8 cellular contexts compared by ENCODE assay signal in genomic region chr6:106970769-106971168, GRCh38. TPM values are rescaled to one million over a fixed set of nuclear protein-coding genes. Genes with fewer than 3 reads are reported as not detected.
DNase-seq lines count a peak whose midpoint lies in the region; ATAC-seq, FAIRE-seq and TF ChIP-seq lines count a peak whose summit lies in the region.
"Not testable (repeated sequence)": the region's sequence is repeated elsewhere in the genome, so short reads cannot be mapped to it uniquely, and the experiment has no call there.
"Had no signal": no experiment of that assay in that cellular context is flagged by ENCODE, and none has a peak within 500 bp of the region (broad histone marks: within the 10 kb centered on the region; RNA-seq: fewer than 3 reads in every experiment).

No MANE protein-coding gene starts in this region.

- H4K20me1 ChIP-seq in GM23338 (replicated peaks; ENCODE audit: insufficient read depth): peaks cover 22% of the 10 kb centered on the region
- not testable (repeated sequence) for H4K20me1 ChIP-seq in astrocyte (ENCODE audit: insufficient read depth, low read length)

- CTCF ChIA-PET in A549 (lab: Yijun Ruan, JAX): not testable (repeated sequence)

- not testable (repeated sequence) for H3K27me3 ChIP-seq in GM23338 (ENCODE audit: insufficient read depth); endodermal cell (ENCODE audit: control insufficient read depth, insufficient read depth, low read length, poor library complexity, severe bottlenecking)
- H3K27me3 ChIP-seq in astrocyte (ENCODE audit: insufficient read depth, low read length): peaks cover 23% of the 10 kb centered on the region

- TF ChIP-seq POLR2A in A549 (IDR thresholded peaks at IDR 0.05; ENCODE audit: low read length): not testable (repeated sequence)

- H3K27me3 Mint-ChIP-seq in GM23338 (ENCODE audit: insufficient read depth, low read depth, poor library complexity): peaks cover 59% of the 10 kb centered on the region
- peaks cover 13% of the 10 kb centered on the region for H3K27me3 Mint-ChIP-seq in astrocyte (ENCODE audit: low read depth, unreplicated experiment)
- H3K27me3 Mint-ChIP-seq in endodermal cell (ENCODE audit: insufficient read depth); glutamatergic neuron (ENCODE audit: unreplicated experiment); memory B cell: not testable (repeated sequence)
- peaks cover 18% of the 10 kb centered on the region for H3K27me3 Mint-ChIP-seq in neural crest cell (ENCODE audit: low read depth)

- H3K9ac ChIP-seq in astrocyte (ENCODE audit: low read length); endodermal cell (ENCODE audit: extremely low read depth, low read length, poor library complexity, severe bottlenecking): not testable (repeated sequence)

- not testable (repeated sequence) for H3K27ac Mint-ChIP-seq in GM23338; astrocyte (ENCODE audit: unreplicated experiment); endodermal cell; glutamatergic neuron (ENCODE audit: unreplicated experiment); memory B cell; neural crest cell (ENCODE audit: unreplicated experiment)

- ATAC-seq in A549; GM23338; memory B cell (ENCODE audit: low read depth): not testable (repeated sequence)

- not testable (repeated sequence) for H3K9me3 ChIP-seq in A549; astrocyte (ENCODE audit: insufficient read depth, low read depth, low read length); endodermal cell (ENCODE audit: control insufficient read depth, low read length)

- H3K36me3 ChIP-seq in GM23338 (ENCODE audit: insufficient read depth) (peaks cover 31% of the 10 kb centered on the region), endodermal cell (ENCODE audit: control insufficient read depth, insufficient read depth, low read length) (peaks cover 10% of the 10 kb centered on the region)
- not testable (repeated sequence) for H3K36me3 ChIP-seq in astrocyte (ENCODE audit: insufficient read depth, low read length)

- H3K4me3 Mint-ChIP-seq in GM23338: peak overlapping the region; percentile 73
- peak overlapping the region; percentile 5 for H3K4me3 Mint-ChIP-seq in astrocyte (ENCODE audit: unreplicated experiment)
- H3K4me3 Mint-ChIP-seq in endodermal cell: not testable (repeated sequence)
- H3K4me3 Mint-ChIP-seq in glutamatergic neuron (ENCODE audit: unreplicated experiment): peak overlapping the region; percentile 81
- peak overlapping the region; percentile 44 for H3K4me3 Mint-ChIP-seq in memory B cell
- H3K4me3 Mint-ChIP-seq in neural crest cell: peak overlapping the region; percentile 75

- H3K27ac ChIP-seq in A549; GM23338 (ENCODE audit: low read depth); astrocyte (ENCODE audit: low read depth, low read length); endodermal cell (ENCODE audit: low read depth, low read length): not testable (repeated sequence)

- H3K9me2 ChIP-seq in GM23338 (ENCODE audit: insufficient read depth): peaks cover 13% of the 10 kb centered on the region; the same call in 1 of the 2 replicates

- FAIRE-seq in A549 (lab: Jason Lieb, UNC); astrocyte (lab: Jason Lieb, UNC): not testable (repeated sequence)

- DNase-seq in A549 (ENCODE audit: low read depth in 1 of 2, low spot score in 1 of 2); GM23338 (ENCODE audit: low spot score); astrocyte (ENCODE audit: low read depth); glutamatergic neuron; memory B cell (ENCODE audit: low spot score in 2 of 2); neural crest cell (ENCODE audit: low read depth, low spot score): not testable (repeated sequence)
- peak; percentile 3 for DNase-seq in endodermal cell

- not testable (repeated sequence) for TF ChIP-seq RAD21 in A549 (conservative IDR thresholded peaks at IDR 0.05 in 1 of 2, IDR thresholded peaks at IDR 0.05 in 1 of 2)

- H3K9me3 Mint-ChIP-seq in GM23338 (peaks cover 34% of the 10 kb centered on the region; the same call in 2 of the 3 replicates), glutamatergic neuron (ENCODE audit: unreplicated experiment) (peaks cover 18% of the 10 kb centered on the region)
- not testable (repeated sequence) for H3K9me3 Mint-ChIP-seq in astrocyte (ENCODE audit: unreplicated experiment); endodermal cell; memory B cell; neural crest cell

- H3K36me3 Mint-ChIP-seq in GM23338 (ENCODE audit: low read depth): peaks cover 73% of the 10 kb centered on the region
- not testable (repeated sequence) for H3K36me3 Mint-ChIP-seq in astrocyte (ENCODE audit: low read depth, unreplicated experiment)
- H3K36me3 Mint-ChIP-seq in endodermal cell (ENCODE audit: low read depth): peaks cover 39% of the 10 kb centered on the region
- peaks cover 14% of the 10 kb centered on the region for H3K36me3 Mint-ChIP-seq in glutamatergic neuron (ENCODE audit: unreplicated experiment)
- H3K36me3 Mint-ChIP-seq in memory B cell: peaks cover 28% of the 10 kb centered on the region
- peaks cover 39% of the 10 kb centered on the region for H3K36me3 Mint-ChIP-seq in neural crest cell (ENCODE audit: low read depth)

- POLR2A ChIA-PET in A549 (lab: Yijun Ruan, JAX): not testable (repeated sequence)

- H3K4me2 ChIP-seq in A549: 0 out of 3 replicates have a peak overlapping the region, but pooled peaks have one; percentile 21
- H3K4me2 ChIP-seq in GM23338: peak overlapping the region; percentile 81
- H3K4me2 ChIP-seq in astrocyte (ENCODE audit: low read length): not testable (repeated sequence)

- H3F3A ChIP-seq in GM23338 (replicated peaks; ENCODE audit: low read depth): peaks cover 48% of the 10 kb centered on the region

- WGBS in A549 (ENCODE audit: missing lambda C conversion rate): 98% methylated on average over 6 of the region's 6 CpGs
- WGBS in endodermal cell (ENCODE audit: insufficient coverage in 1 of 2, insufficient read length in 1 of 2), 2 experiments: 94% methylated on average over 2 of the region's 6 CpGs; no CpG with 5 or more reads in 1 of the 2 experiments

- not testable (repeated sequence) for TF ChIP-seq CTCF in A549 (IDR thresholded peaks at IDR 0.05); GM23338 (conservative IDR thresholded peaks at IDR 0.05; ENCODE audit: low read depth in 2 of 2); astrocyte (IDR thresholded peaks at IDR 0.05; ENCODE audit: insufficient read depth, low read depth, low read length); endodermal cell (conservative IDR thresholded peaks at IDR 0.05); glutamatergic neuron (IDR thresholded peaks at IDR 0.05; ENCODE audit: partially characterized antibody, unreplicated experiment); neural crest cell (conservative IDR thresholded peaks at IDR 0.05)

- H3K4me1 ChIP-seq in A549; GM23338 (ENCODE audit: insufficient read depth); astrocyte (ENCODE audit: insufficient read depth, low read length); endodermal cell (ENCODE audit: control insufficient read depth, insufficient read depth, low read length): not testable (repeated sequence)

- H2AFZ ChIP-seq in GM23338; astrocyte (ENCODE audit: low read depth, low read length): not testable (repeated sequence)

- H3K79me2 ChIP-seq in GM23338 (replicated peaks; ENCODE audit: insufficient read depth): peaks cover 52% of the 10 kb centered on the region
- H3K79me2 ChIP-seq in astrocyte (ENCODE audit: insufficient read depth, low read length): not testable (repeated sequence)

- TF ChIP-seq EP300 in A549 (IDR thresholded peaks at IDR 0.05): not testable (repeated sequence)

- H3K4me1 Mint-ChIP-seq in GM23338; astrocyte (ENCODE audit: low read depth, unreplicated experiment); glutamatergic neuron (ENCODE audit: low read depth, unreplicated experiment): not testable (repeated sequence)
- H3K4me1 Mint-ChIP-seq in endodermal cell: peaks cover 11% of the 10 kb centered on the region
- H3K4me1 Mint-ChIP-seq in memory B cell: peaks cover 17% of the 10 kb centered on the region
- H3K4me1 Mint-ChIP-seq in neural crest cell: peaks cover 28% of the 10 kb centered on the region

- not testable (repeated sequence) for H3K4me3 ChIP-seq in A549; astrocyte (ENCODE audit: insufficient read depth, low read depth, low read length); endodermal cell (ENCODE audit: low read length)
- peak overlapping the region; percentile 89 for H3K4me3 ChIP-seq in GM23338

RNA-seq across cellular contexts. Expression of gene CD24, which starts 3.8 kb away (rescaled TPM):
- polyA plus RNA-seq in A549 (2011; rRNA removed): 250 and 284 TPM in 2 replicates
- 100 and 123 TPM in 2 replicates for polyA plus RNA-seq in A549 (2012; cell fraction: cytosol; rRNA removed)
- 54.6 and 63.6 TPM in 2 replicates for polyA plus RNA-seq in A549 (2012; cell fraction: nucleus; rRNA removed)
- polyA plus RNA-seq in A549 (2017; fragmentation: RNase III; extraction: RNeasy Plus Mini Kit Qiagen cat#74134 plus additional on column Dnase treatment): 483 to 602 TPM (median 575 TPM) in 3 replicates
- polyA minus RNA-seq in A549 (2011; rRNA and poly(A)+ RNA removed): 107 and 118 TPM in 2 replicates
- 2,810 and 2,907 TPM in 2 replicates for total RNA-seq in GM23338 (2014; rRNA removed; shearing (Covaris generic))
- 1,325 and 1,373 TPM in 2 replicates for polyA plus RNA-seq in GM23338 (2016; fragmentation: Nextera tagmentation; extraction: Ambion mirVana)
- 51.1 and 95.1 TPM in 2 replicates for total RNA-seq in astrocyte
- 100 to 1,000 TPM; 392 to 545 TPM for total RNA-seq in endodermal cell
- 757 TPM for polyA plus RNA-seq in endodermal cell (2013, experiment 1 of 2)
- polyA plus RNA-seq in endodermal cell (2013, experiment 2 of 2): 674 TPM
- 782 TPM for total RNA-seq in glutamatergic neuron (ENCODE audit: unreplicated experiment)
- total RNA-seq in neural crest cell: 333 and 352 TPM in 2 replicates
- total RNA-seq: CD8-positive, alpha-beta memory T cell had no signal
- polyA plus RNA-seq: CD8-positive, alpha-beta memory T cell had no signal

RNA-seq across cellular contexts. Expression of gene MTRES1, which starts 57.2 kb away (rescaled TPM):
- 7.5 and 11.8 TPM in 2 replicates for polyA plus RNA-seq in A549 (2011; rRNA removed)
- polyA plus RNA-seq in A549 (2012; cell fraction: cytosol; rRNA removed): 3.5 and 4.1 TPM in 2 replicates
- polyA plus RNA-seq in A549 (2012; cell fraction: nucleus; rRNA removed): 2.3 and 3.5 TPM in 2 replicates
- polyA plus RNA-seq in A549 (2017; fragmentation: RNase III; extraction: RNeasy Plus Mini Kit Qiagen cat#74134 plus additional on column Dnase treatment): 12.1 to 13.8 TPM (median 12.6 TPM) in 3 replicates
- polyA minus RNA-seq in A549 (2011; rRNA and poly(A)+ RNA removed): 0.78 and 2.6 TPM in 2 replicates
- total RNA-seq in GM23338 (2014; rRNA removed; shearing (Covaris generic)): 11.1 and 19.0 TPM in 2 replicates
- polyA plus RNA-seq in GM23338 (2016; fragmentation: Nextera tagmentation; extraction: Ambion mirVana): 51.4 and 51.6 TPM in 2 replicates
- 16.3 and 16.5 TPM in 2 replicates for total RNA-seq in astrocyte
- 10 to 100 TPM; 20.5 to 26.1 TPM for total RNA-seq in endodermal cell
- 23.4 TPM for polyA plus RNA-seq in endodermal cell (2013, experiment 1 of 2)
- 20.4 TPM for polyA plus RNA-seq in endodermal cell (2013, experiment 2 of 2)
- total RNA-seq in glutamatergic neuron (ENCODE audit: unreplicated experiment): 17.0 TPM
- 23.5 and 23.7 TPM in 2 replicates for total RNA-seq in neural crest cell
